1 cellular context compared by ENCODE assay signal in genomic region chr11:69040051-69040450, GRCh38.
TF ChIP-seq lines count a peak whose summit lies in the region.

No MANE protein-coding gene starts in this region.

TF ChIP-seq in HepG2, 621 proteins besides CTCF, POLR2A, EP300 and RAD21:
- TF ChIP-seq SRSF9 (IDR thresholded peaks at IDR 0.05; ENCODE audit: borderline replicate concordance, insufficient read depth, low read depth, low read length, poor library complexity, severe bottlenecking) (no peak), CREB1 (IDR thresholded peaks at IDR 0.05) (0 out of 2 replicates have a peak, but pooled peaks have one; percentile 4), CREB1 (CRISPR knock-in tag; IDR thresholded peaks at IDR 0.05) (no peak), FOXJ3 (CRISPR knock-in tag; IDR thresholded peaks at IDR 0.05; ENCODE audit: borderline replicate concordance) (no peak), ZSCAN31 (CRISPR knock-in tag; IDR thresholded peaks at IDR 0.05; ENCODE audit: low read depth) (no peak), TCF7L2 (IDR thresholded peaks at IDR 0.05; ENCODE audit: low read depth, low read length) (no peak)
